Comparison of ENCODE assay signal across 30 cellular contexts in genomic region chr14:65853407-65853955, GRCh38.
"Had no signal": no experiment of that assay in that cellular context is flagged by ENCODE, and none has a peak within 500 bp of the region (broad histone marks: within the 10 kb centered on the region; RNA-seq: fewer than 3 reads in every experiment).

No MANE protein-coding gene starts in this region.

- H3K27ac Mint-ChIP-seq: activated CD4-positive, alpha-beta T cell treated with anti-CD3 and anti-CD28 coated beads, Interleukin-2, amount 10 ng/mL, durations not matched to agents 7 days and 5 days; activated naive CD8-positive, alpha-beta T cell; brain; mesothelial cell of epicardium; nephron progenitor cell; stimulated activated naive B cell treated with anti-CD40 and anti-IgM and Interleukin-4, amounts not matched to agents 10 μg/mL and 1 μg/mL and 100 μg/mL, for 72 hours; T-helper 17 cell; WTC11 had no signal

- H3K4me2 ChIP-seq: smooth muscle cell had no signal

- H3K36me3 ChIP-seq: gastroesophageal sphincter, pancreas, prostate gland, suprapubic skin, tibial artery had no signal

- H3K4me3 ChIP-seq: coronary artery, gastroesophageal sphincter, pancreas, prostate gland, smooth muscle cell, suprapubic skin, tibial artery had no signal

- H3K27me3 ChIP-seq: gastroesophageal sphincter, pancreas, suprapubic skin, tibial artery had no signal

- H3K9me3 ChIP-seq: gastroesophageal sphincter, pancreas, prostate gland, suprapubic skin, tibial artery had no signal

- H3K36me3 Mint-ChIP-seq: brain; mesothelial cell of epicardium; naive B cell; stimulated activated naive B cell treated with anti-CD40 and anti-IgM and Interleukin-4, amounts not matched to agents 10 μg/mL and 1 μg/mL and 100 μg/mL, for 72 hours; WTC11 had no signal

- DNase-seq: activated CD4-positive, alpha-beta T cell treated with anti-CD3 and anti-CD28 coated beads for 1 hour; activated CD4-positive, alpha-beta T cell treated with anti-CD3 and anti-CD28 coated beads, Interleukin-2, amount 10 ng/mL, durations not matched to agents 7 days and 5 days; activated CD8-positive, alpha-beta memory T cell treated with anti-CD3 and anti-CD28 coated beads for 24 hours; activated effector memory CD4-positive, alpha-beta T cell treated with Interleukin-2 at 50 U/mL for 16 hours; activated naive CD4-positive, alpha-beta T cell treated with Interleukin-2 at 50 U/mL for 16 hours; aorta; effector memory CD8-positive, alpha-beta T cell; head of caudate nucleus; hippocampal formation; left colon; naive B cell; nephron progenitor cell; retina; stimulated activated CD4-positive, alpha-beta T cell treated with anti-CD3 and anti-CD28 coated beads, Interleukin-1b, Interleukin-23, amount 100 ng/mL, for 48 hours; stimulated activated naive B cell treated with anti-CD40 and anti-IgM and Interleukin-4, amounts not matched to agents 10 μg/mL and 1 μg/mL and 100 μg/mL, for 72 hours; T-helper 17 cell; T1000; tibial artery had no signal

- H3K27ac ChIP-seq: coronary artery, gastroesophageal sphincter, prostate gland, suprapubic skin, tibial artery had no signal

- H3K27me3 Mint-ChIP-seq: activated CD4-positive, alpha-beta T cell treated with anti-CD3 and anti-CD28 coated beads, Interleukin-2, amount 10 ng/mL, durations not matched to agents 7 days and 5 days; activated naive CD8-positive, alpha-beta T cell; effector memory CD8-positive, alpha-beta T cell; T-helper 17 cell had no signal

- H3K9me3 Mint-ChIP-seq: effector memory CD8-positive, alpha-beta T cell had no signal

- H3K4me3 Mint-ChIP-seq: activated CD4-positive, alpha-beta T cell treated with anti-CD3 and anti-CD28 coated beads, Interleukin-2, amount 10 ng/mL, durations not matched to agents 7 days and 5 days; activated naive CD8-positive, alpha-beta T cell; brain; effector memory CD8-positive, alpha-beta T cell; mesothelial cell of epicardium; naive B cell; nephron progenitor cell; stimulated activated naive B cell treated with anti-CD40 and anti-IgM and Interleukin-4, amounts not matched to agents 10 μg/mL and 1 μg/mL and 100 μg/mL, for 72 hours; T-helper 17 cell; WTC11 had no signal

- H3K4me1 ChIP-seq: gastroesophageal sphincter, prostate gland, suprapubic skin, tibial artery had no signal

- H3K4me1 Mint-ChIP-seq: mesothelial cell of epicardium; naive B cell; stimulated activated naive B cell treated with anti-CD40 and anti-IgM and Interleukin-4, amounts not matched to agents 10 μg/mL and 1 μg/mL and 100 μg/mL, for 72 hours had no signal

- FAIRE-seq: endothelial cell of umbilical vein, keratinocyte, pancreas had no signal

- ATAC-seq: effector memory CD8-positive, alpha-beta T cell; gastroesophageal sphincter; left colon; stimulated activated naive B cell treated with anti-CD40 and anti-IgM and Interleukin-4, amounts not matched to agents 10 μg/mL and 1 μg/mL and 100 μg/mL, for 72 hours; T-helper 17 cell; WTC11 had no signal
